Comparison of ENCODE assay signal across 18 cellular contexts in genomic region chrX:29560065-29560464, GRCh38.
"Had no signal": no experiment of that assay in that cellular context is flagged by ENCODE, and none has a peak within 500 bp of the region (broad histone marks: within the 10 kb centered on the region; RNA-seq: fewer than 3 reads in every experiment).

No MANE protein-coding gene starts in this region.

- H3K36me3 ChIP-seq: SJSA1 had no signal

- H3K27me3 ChIP-seq: SJSA1 had no signal

- DNase-seq: KBM-7, MV-4-11, NCI-H1048, NCI-H1105, NCI-H1417, NCI-H1436 treated with DMSO at 0.1 percent for 48 hours, NCI-H1694, NCI-H187 treated with DMSO at 0.1 percent for 48 hours, NCI-H2029 treated with DMSO at 0.1 percent for 48 hours, NCI-H2171 treated with DMSO at 0.1 percent for 48 hours, NCI-H524 treated with DMSO at 0.1 percent for 48 hours, NCI-H69, NCI-H774, Right ventricle myocardium superior, RPMI8226, SIG-M5 had no signal

- H3K4me3 ChIP-seq: SJSA1, SK-N-MC had no signal

- H3K27ac ChIP-seq: SJSA1, SK-N-MC had no signal

- H3K9me3 ChIP-seq: SJSA1 had no signal
